Comparison of ENCODE assay signal across 19 cellular contexts in genomic region chr5:29899583-29899982, GRCh38.
"Had no signal": no experiment of that assay in that cellular context is flagged by ENCODE, and none has a peak within 500 bp of the region (broad histone marks: within the 10 kb centered on the region; RNA-seq: fewer than 3 reads in every experiment).

No MANE protein-coding gene starts in this region.

- H3K4me1 ChIP-seq: gastroesophageal sphincter, left lung, transverse colon had no signal

- DNase-seq: activated CD4-positive, alpha-beta T cell treated with anti-CD3 and anti-CD28 coated beads for 48 hours; activated CD8-positive, alpha-beta memory T cell treated with anti-CD3 and anti-CD28 coated beads, Interleukin-2, amount 50 U/mL, for 4 hours; activated CD8-positive, alpha-beta T cell treated with anti-CD3 and anti-CD28 coated beads for 36 hours; activated effector memory CD4-positive, alpha-beta T cell treated with anti-CD3 and anti-CD28 coated beads, Interleukin-2, amount 50 U/mL, for 16 hours; activated T-cell treated with anti-CD3 and anti-CD28 coated beads, Interleukin-2, amount 50 U/mL, for 48 hours; left lung; nucleus accumbens; posterior cingulate gyrus; retina; stimulated activated CD4-positive, alpha-beta T cell treated with anti-CD3 and anti-CD28 coated beads, Interleukin-4, amount 100 ng/mL, for 1 hour; stimulated activated naive CD4-positive, alpha-beta T cell; transverse colon had no signal

- H3K4me3 ChIP-seq: gastroesophageal sphincter, left lung, transverse colon had no signal

- H3K9me3 ChIP-seq: gastroesophageal sphincter had no signal

- H3K27ac ChIP-seq: gastroesophageal sphincter, left lung, transverse colon had no signal

- ATAC-seq: activated CD8-positive, alpha-beta T cell treated with anti-CD3 and anti-CD28 coated beads for 36 hours; activated naive CD4-positive, alpha-beta T cell treated with anti-CD3 and anti-CD28 coated beads, Interleukin-2, amount 50 U/mL, for 72 hours; gastroesophageal sphincter; left lung; natural killer cell treated with Interleukin-12 subunit alpha and Interleukin-12 subunit beta and Interleukin-15 and Interleukin-18, amount 100 ng/mL, for 72 hours; WTC11 had no signal

- FAIRE-seq: colon, endometrium, islet of Langerhans had no signal

- H3K36me3 ChIP-seq: gastroesophageal sphincter, left lung, transverse colon had no signal

- H3K27me3 ChIP-seq: gastroesophageal sphincter, left lung, transverse colon had no signal
